Comparison of ENCODE assay signal across 10 cellular contexts in the genomic region with DNA sequence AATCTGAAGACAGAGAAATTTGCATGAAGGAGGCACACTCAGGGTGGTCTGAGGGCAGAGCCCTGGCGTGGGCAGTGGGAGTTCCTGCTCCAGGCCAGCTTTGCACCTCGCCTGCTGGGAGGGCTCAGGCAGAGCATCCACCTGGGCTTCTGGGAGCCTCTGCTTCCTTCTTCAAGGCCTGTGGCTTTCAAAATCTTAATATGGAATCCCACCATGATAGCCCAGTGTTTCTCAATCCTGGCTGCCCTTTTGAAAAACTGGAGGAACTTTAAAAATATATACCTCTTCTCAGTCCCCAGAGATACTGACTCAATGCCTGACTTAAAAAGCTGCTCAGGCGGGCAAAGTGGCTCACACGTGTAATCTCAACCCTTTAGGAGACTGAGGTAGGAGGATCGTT. TPM values are rescaled to one million over a fixed set of nuclear protein-coding genes. Genes with fewer than 3 reads are reported as not detected.
DNase-seq lines count a peak whose midpoint lies in the region; ATAC-seq and TF ChIP-seq lines count a peak whose summit lies in the region.
"Had no signal": no experiment of that assay in that cellular context is flagged by ENCODE, and none has a peak within 500 bp of the region (broad histone marks: within the 10 kb centered on the region; RNA-seq: fewer than 3 reads in every experiment).

No MANE protein-coding gene starts in this region.

- H3K79me2 ChIP-seq in PC-3 (ENCODE audit: low read length), result no peaks in the 10 kb centered on the region

- H3K27ac Mint-ChIP-seq in stimulated activated effector memory CD8-positive, alpha-beta T cell treated with anti-CD3 and anti-CD28 coated beads, Interleukin-12 subunit alpha, Interleukin-12 subunit beta, amount 100 ng/mL, for 72 hours, result no peak overlapping the region

- peak overlapping the region; percentile 85; the same call in 1 of the 2 replicates for H3K4me3 ChIP-seq in PC-3 (ENCODE audit: low read length)
- H3K4me3 ChIP-seq in fibroblast of mammary gland (ENCODE audit: control insufficient read depth, low read depth, low read length), result no peak overlapping the region
- no peak overlapping the region for H3K4me3 ChIP-seq in H7 (ENCODE audit: insufficient read depth, low read depth, low read length)

- no peaks in the 10 kb centered on the region for H4K20me1 ChIP-seq in PC-3 (ENCODE audit: low read length)

- peak overlapping the region; percentile 99; the same call in 1 of the 2 replicates for H3K4me2 ChIP-seq in PC-3 (ENCODE audit: low read length)

- peaks cover 18% of the 10 kb centered on the region for H3K4me1 Mint-ChIP-seq in stimulated activated effector memory CD8-positive, alpha-beta T cell treated with anti-CD3 and anti-CD28 coated beads, Interleukin-12 subunit alpha, Interleukin-12 subunit beta, amount 100 ng/mL, for 72 hours

- ATAC-seq in PC-3, result no peak
- no peak for ATAC-seq in stimulated activated effector memory CD8-positive, alpha-beta T cell treated with anti-CD3 and anti-CD28 coated beads, Interleukin-12 subunit alpha, Interleukin-12 subunit beta, amount 100 ng/mL, for 72 hours

- H3K9me3 ChIP-seq in PC-3 (ENCODE audit: low read length), result no peaks in the 10 kb centered on the region

- no peaks in the 10 kb centered on the region for H3K27me3 ChIP-seq in PC-3 (ENCODE audit: low read length)
- peaks cover 19% of the 10 kb centered on the region for H3K27me3 ChIP-seq in H7 (ENCODE audit: control insufficient read depth, insufficient read depth, low read length)

- intact Hi-C loops in PC-3 (cut with micrococcal nuclease), result loop anchor here (2.0 to 5.0 kb wide), 2 partner anchors 35 to 49 kb away; partner anchors contain the start of gene PSAP

- no peaks in the 10 kb centered on the region for H3K9me3 Mint-ChIP-seq in stimulated activated effector memory CD8-positive, alpha-beta T cell treated with anti-CD3 and anti-CD28 coated beads, Interleukin-12 subunit alpha, Interleukin-12 subunit beta, amount 100 ng/mL, for 72 hours

- DNase-seq in NOMO-1 treated with DMSO at 0.1 percent for 48 hours (lab: John Stamatoyannopoulos, UW; ENCODE audit: unreplicated experiment), result peak; percentile 21
- DNase-seq in NOMO-1 (lab: John Stamatoyannopoulos, UW; ENCODE audit: unreplicated experiment in 2 of 2), result no peak
- no peak for DNase-seq in PC-3
- peak; percentile 39 for DNase-seq in fibroblast of mammary gland (ENCODE audit: low read depth)
- DNase-seq in stimulated activated effector memory CD8-positive, alpha-beta T cell treated with anti-CD3 and anti-CD28 coated beads, Interleukin-12 subunit alpha, Interleukin-12 subunit beta, amount 100 ng/mL, for 72 hours (ENCODE audit: low spot score in 2 of 2), result no peak
- DNase-seq in H7, result no peak
- DNase-seq in EL, result no peak
- DNase-seq in middle frontal gyrus (ENCODE audit: extremely low spot score, low spot score), result no peak
- DNase-seq: NCI-H526 treated with DMSO at 0.1 percent for 48 hours had no signal

- no peak overlapping the region for H3K9ac ChIP-seq in PC-3 (ENCODE audit: low read length)

- peak overlapping the region; percentile 71 for H3K4me3 Mint-ChIP-seq in stimulated activated effector memory CD8-positive, alpha-beta T cell treated with anti-CD3 and anti-CD28 coated beads, Interleukin-12 subunit alpha, Interleukin-12 subunit beta, amount 100 ng/mL, for 72 hours

- H3F3A ChIP-seq in PC-3 (ENCODE audit: low read length, unreplicated experiment), result no peaks in the 10 kb centered on the region

- no peak overlapping the region for H3K27ac ChIP-seq in PC-3 (ENCODE audit: low read length)
- H3K27ac ChIP-seq: 22Rv1 had no signal

- no peaks in the 10 kb centered on the region for H3K36me3 Mint-ChIP-seq in stimulated activated effector memory CD8-positive, alpha-beta T cell treated with anti-CD3 and anti-CD28 coated beads, Interleukin-12 subunit alpha, Interleukin-12 subunit beta, amount 100 ng/mL, for 72 hours

- H3K36me3 ChIP-seq in PC-3 (ENCODE audit: low read depth, low read length) (no peaks in the 10 kb centered on the region), H7 (replicated peaks; ENCODE audit: control insufficient read depth, insufficient read depth, low read length) (no peaks in the 10 kb centered on the region)

- no peaks in the 10 kb centered on the region for H3K9me2 ChIP-seq in PC-3 (replicated peaks; ENCODE audit: low read length)

- CTCF ChIA-PET in PC-3 (lab: Charles Lee), result no interaction called here

- no TSS peak for BruUV-seq in PC-3 (replicated peaks; lab: Mats Ljungman, UMichigan)

- H3K4me1 ChIP-seq in PC-3 (ENCODE audit: insufficient read depth, low read length), result peaks cover 5% of the 10 kb centered on the region

- POLR2A ChIA-PET in PC-3 (lab: Charles Lee; ENCODE audit: unreplicated experiment), result no interaction called here

- no peak overlapping the region for H2AFZ ChIP-seq in PC-3 (ENCODE audit: low read length)

- TF ChIP-seq CTCF in PC-3 (conservative IDR thresholded peaks at IDR 0.05; ENCODE audit: low read depth, low read length) (no peak), fibroblast of mammary gland (conservative IDR thresholded peaks at IDR 0.05; ENCODE audit: control insufficient read depth, insufficient read depth, low read depth, low read length) (no peak)

RNA-seq across cellular contexts. Expression of gene PSAP, which starts 36.7 kb away (rescaled TPM):
- 334 and 342 TPM in 2 replicates for total RNA-seq in PC-3 (2014; rRNA removed)
- 389 and 452 TPM in 2 replicates for total RNA-seq in H7 (2014; rRNA removed; shearing (Covaris generic))

Comparison
In these comparisons a context has a peak if more than half of its experiments do, and no peak if none do; other contexts are left out.
1. DNase-seq: peak in NOMO-1 treated with DMSO at 0.1 percent for 48 hours (single experiment) and fibroblast of mammary gland (single experiment); none in NOMO-1 (0 of 2), PC-3 (single experiment), stimulated activated effector memory CD8-positive, alpha-beta T cell treated with anti-CD3 and anti-CD28 coated beads, Interleukin-12 subunit alpha, Interleukin-12 subunit beta, amount 100 ng/mL, for 72 hours (0 of 2), H7 (single experiment), EL (single experiment) and middle frontal gyrus (single experiment).